Comparison of ENCODE assay signal across 35 cellular contexts in the genomic region with DNA sequence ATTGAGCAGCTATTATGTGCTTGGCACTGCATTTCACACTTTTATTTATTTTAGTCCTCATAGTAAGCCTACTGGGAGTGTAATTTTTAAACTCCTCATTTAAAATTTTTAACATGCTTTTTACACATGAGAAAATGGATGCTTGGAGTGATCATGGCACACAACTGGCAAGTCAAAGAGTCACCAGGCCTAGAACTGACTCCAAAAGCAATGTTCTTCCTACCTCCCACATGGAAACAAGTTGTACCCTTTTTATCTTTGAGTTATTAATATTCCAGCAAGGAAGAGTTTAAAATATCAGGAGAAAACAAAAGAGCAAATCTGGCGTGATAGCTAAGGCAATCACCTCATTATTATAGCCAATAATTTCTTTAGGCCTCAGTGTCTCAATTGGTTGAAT.
DNase-seq lines count a peak whose midpoint lies in the region; ATAC-seq and TF ChIP-seq lines count a peak whose summit lies in the region.
"Had no signal": no experiment of that assay in that cellular context is flagged by ENCODE, and none has a peak within 500 bp of the region (broad histone marks: within the 10 kb centered on the region; RNA-seq: fewer than 3 reads in every experiment).

No MANE protein-coding gene starts in this region.

- peaks cover 57% of the 10 kb centered on the region for H3K4me1 ChIP-seq in cardiac muscle cell (ENCODE audit: low read depth)
- peaks cover 60% of the 10 kb centered on the region for H3K4me1 ChIP-seq in left ventricle myocardium inferior
- H3K4me1 ChIP-seq in right cardiac atrium (ENCODE audit: control insufficient read depth, insufficient read depth, low read length): no peaks in the 10 kb centered on the region
- no peaks in the 10 kb centered on the region for H3K4me1 ChIP-seq in lower lobe of right lung
- H3K4me1 ChIP-seq: A549, BLaER1, Caco-2 had no signal

- no peaks in the 10 kb centered on the region for H3K27me3 ChIP-seq in cardiac muscle cell
- H3K27me3 ChIP-seq in left ventricle myocardium inferior (ENCODE audit: low read depth): no peaks in the 10 kb centered on the region
- H3K27me3 ChIP-seq in right cardiac atrium (ENCODE audit: control insufficient read depth, insufficient read depth): no peaks in the 10 kb centered on the region
- no peaks in the 10 kb centered on the region for H3K27me3 ChIP-seq in lower lobe of right lung (ENCODE audit: low read depth)
- H3K27me3 ChIP-seq: BE2C; BLaER1; BLaER1 treated with 17β-estradiol and CSF1 and Interleukin-3, amounts not matched to agents 10 nM and 100 nM had no signal

- peaks cover 45% of the 10 kb centered on the region for H3K4me1 Mint-ChIP-seq in mesothelial cell of epicardium
- H3K4me1 Mint-ChIP-seq: B cell; CD14-positive monocyte; CD4-positive, alpha-beta memory T cell; CD4-positive, CD25-positive, alpha-beta regulatory T cell; CD8-positive, alpha-beta memory T cell had no signal

- H3K27me3 Mint-ChIP-seq in mesothelial cell of epicardium (ENCODE audit: low read depth): no peaks in the 10 kb centered on the region
- H3K27me3 Mint-ChIP-seq: B cell; CD4-positive, alpha-beta memory T cell; CD4-positive, alpha-beta T cell; CD4-positive, CD25-positive, alpha-beta regulatory T cell; CD8-positive, alpha-beta memory T cell had no signal

- peaks cover 29% of the 10 kb centered on the region for H3K36me3 ChIP-seq in cardiac muscle cell
- peaks cover 16% of the 10 kb centered on the region for H3K36me3 ChIP-seq in left ventricle myocardium inferior
- H3K36me3 ChIP-seq in lower lobe of right lung: no peaks in the 10 kb centered on the region
- H3K36me3 ChIP-seq: BLaER1; BLaER1 treated with 17β-estradiol and CSF1 and Interleukin-3, amounts not matched to agents 10 nM and 100 nM had no signal

- no peak for DNase-seq in cardiac muscle cell (ENCODE audit: low read depth in 1 of 2, low spot score in 1 of 2)
- no peak for DNase-seq in left cardiac atrium
- no peak for DNase-seq in left ventricle myocardium inferior
- DNase-seq in Right ventricle myocardium inferior (ENCODE audit: missing footprints): no peak
- DNase-seq in left ventricle myocardium superior: no peak
- no peak for DNase-seq in right cardiac atrium
- DNase-seq in mesothelial cell of epicardium (ENCODE audit: low spot score in 2 of 2, unreplicated experiment in 2 of 2): no peak
- no peak for DNase-seq in lower lobe of right lung
- DNase-seq: 8988T; ACHN; AML-193; BE2C; C1 segment of cervical spinal cord; Caco-2; Calu3; CD4-positive, alpha-beta memory T cell; CD4-positive, alpha-beta T cell; CD4-positive, CD25-positive, alpha-beta regulatory T cell; CD8-positive, alpha-beta memory T cell; CD8-positive, alpha-beta T cell; COR-L47; DMS 273 treated with DMSO at 0.1 percent for 48 hours; DMS153; DMS53; DMS79; DMS79 treated with DMSO at 0.1 percent for 48 hours; DND-41; EL had no signal

- TF ChIP-seq CTCF in cardiac muscle cell (IDR thresholded peaks at IDR 0.05; ENCODE audit: low read depth, low read length) (no peak), left ventricle myocardium inferior (IDR thresholded peaks at IDR 0.05; ENCODE audit: borderline replicate concordance) (no peak), mesothelial cell of epicardium (IDR thresholded peaks at IDR 0.05; ENCODE audit: unreplicated experiment) (no peak), lower lobe of right lung (IDR thresholded peaks at IDR 0.05) (no peak)

- H3K4me3 Mint-ChIP-seq in mesothelial cell of epicardium: no peak overlapping the region
- H3K4me3 Mint-ChIP-seq: B cell; CD14-positive monocyte; CD4-positive, alpha-beta memory T cell; CD4-positive, alpha-beta T cell; CD4-positive, CD25-positive, alpha-beta regulatory T cell; CD8-positive, alpha-beta memory T cell; CD8-positive, alpha-beta T cell had no signal

- H3K27ac ChIP-seq in cardiac muscle cell (peak overlapping the region; percentile 65), left ventricle myocardium inferior (replicated peaks) (peak overlapping the region; percentile 29), right cardiac atrium (ENCODE audit: low read length) (no peak overlapping the region), lower lobe of right lung (no peak overlapping the region)
- H3K27ac ChIP-seq: 22Rv1; A549; BLaER1; BLaER1 treated with 17β-estradiol and CSF1 and Interleukin-3, amounts not matched to agents 10 nM and 100 nM; C4-2B had no signal

- no peaks in the 10 kb centered on the region for H3K9me3 ChIP-seq in cardiac muscle cell (ENCODE audit: low read depth)
- H3K9me3 ChIP-seq in left ventricle myocardium inferior (replicated peaks): no peaks in the 10 kb centered on the region
- no peaks in the 10 kb centered on the region for H3K9me3 ChIP-seq in right cardiac atrium (ENCODE audit: control insufficient read depth, low read length)
- H3K9me3 ChIP-seq in lower lobe of right lung: no peaks in the 10 kb centered on the region
- H3K9me3 ChIP-seq: A549; BLaER1; BLaER1 treated with 17β-estradiol and CSF1 and Interleukin-3, amounts not matched to agents 10 nM and 100 nM; Caco-2 had no signal

- H3K4me3 ChIP-seq in cardiac muscle cell (no peak overlapping the region), left ventricle myocardium inferior (no peak overlapping the region), right cardiac atrium (ENCODE audit: low read length) (no peak overlapping the region), lower lobe of right lung (no peak overlapping the region)
- H3K4me3 ChIP-seq: A549; BLaER1; BLaER1 treated with 17β-estradiol and CSF1 and Interleukin-3, amounts not matched to agents 10 nM and 100 nM had no signal

- ATAC-seq in left cardiac atrium (no peak), Right ventricle myocardium inferior (no peak), left ventricle myocardium superior (peak; percentile 12), right cardiac atrium (no peak), lower lobe of right lung (no peak)
- ATAC-seq: A549; CD8-positive, alpha-beta T cell had no signal

- H3K27ac Mint-ChIP-seq in mesothelial cell of epicardium: peak overlapping the region; percentile 28
- H3K27ac Mint-ChIP-seq: B cell; CD14-positive monocyte; CD4-positive, alpha-beta memory T cell; CD4-positive, alpha-beta T cell; CD4-positive, CD25-positive, alpha-beta regulatory T cell; CD8-positive, alpha-beta memory T cell; CD8-positive, alpha-beta T cell had no signal

- peaks cover 5% of the 10 kb centered on the region for H3K9me3 Mint-ChIP-seq in mesothelial cell of epicardium
- H3K9me3 Mint-ChIP-seq: CD8-positive, alpha-beta T cell had no signal

- intact Hi-C loops in left cardiac atrium (cut with DNase I) (no loop called here), left ventricle myocardium inferior (cut with micrococcal nuclease) (no loop called here), Right ventricle myocardium inferior (cut with DNase I) (loop anchor here (5.0 to 10.0 kb wide), 2 partner anchors 98 to 115 kb away; no protein-coding TSS in a partner anchor), left ventricle myocardium superior (cut with micrococcal nuclease) (no loop called here), right cardiac atrium (cut with DNase I) (no loop called here), lower lobe of right lung (cut with DNase I) (no loop called here)

- peaks cover 56% of the 10 kb centered on the region for H3K36me3 Mint-ChIP-seq in mesothelial cell of epicardium
- H3K36me3 Mint-ChIP-seq: CD14-positive monocyte; CD4-positive, alpha-beta memory T cell; CD4-positive, CD25-positive, alpha-beta regulatory T cell; CD8-positive, alpha-beta memory T cell; CD8-positive, alpha-beta T cell had no signal

- 68% methylated on average over 1 of the region's 1 CpG for WGBS in right cardiac atrium

Comparison
In these comparisons a context has a peak if more than half of its experiments do, and no peak if none do; other contexts are left out.
1. H3K27ac ChIP-seq: peak in cardiac muscle cell (single experiment) and left ventricle myocardium inferior (single experiment); none in right cardiac atrium (single experiment) and lower lobe of right lung (single experiment).